Comparison of ENCODE assay signal across 19 cellular contexts in genomic region chr16:56369202-56369601, GRCh38.
"Had no signal": no experiment of that assay in that cellular context is flagged by ENCODE, and none has a peak within 500 bp of the region (broad histone marks: within the 10 kb centered on the region; RNA-seq: fewer than 3 reads in every experiment).

No MANE protein-coding gene starts in this region.

- H2AFZ ChIP-seq: hepatocyte had no signal

- H3K9me3 Mint-ChIP-seq: activated CD4-positive, alpha-beta T cell treated with anti-CD3 and anti-CD28 coated beads, Interleukin-2, amount 10 ng/mL, durations not matched to agents 24 days and 14 days; activated naive CD4-positive, alpha-beta T cell treated with anti-CD3 and anti-CD28 coated beads, Interleukin-2, amount 50 U/mL, for 24 hours; effector memory CD8-positive, alpha-beta T cell; stimulated activated naive CD8-positive, alpha-beta T cell treated with anti-CD3 and anti-CD28 coated beads, Interleukin-15, Interleukin-2, amounts not matched to agents 100 ng/mL and 50 ng/mL, for 24 hours had no signal

- H3K4me2 ChIP-seq: hepatocyte had no signal

- H3K9me3 ChIP-seq: right atrium auricular region, suprapubic skin, transverse colon, uterus had no signal

- H3K4me3 ChIP-seq: cardiac muscle cell, hepatocyte, right atrium auricular region, suprapubic skin, transverse colon, uterus had no signal

- H3K27me3 Mint-ChIP-seq: activated CD4-positive, alpha-beta T cell treated with anti-CD3 and anti-CD28 coated beads, Interleukin-2, amount 10 ng/mL, durations not matched to agents 24 days and 14 days; activated naive CD4-positive, alpha-beta T cell treated with anti-CD3 and anti-CD28 coated beads, Interleukin-2, amount 50 U/mL, for 24 hours; effector memory CD8-positive, alpha-beta T cell; progenitor cell of endocrine pancreas; stimulated activated naive CD8-positive, alpha-beta T cell treated with anti-CD3 and anti-CD28 coated beads, Interleukin-15, Interleukin-2, amounts not matched to agents 100 ng/mL and 50 ng/mL, for 24 hours had no signal

- H3K27ac Mint-ChIP-seq: activated CD4-positive, alpha-beta T cell treated with anti-CD3 and anti-CD28 coated beads, Interleukin-2, amount 10 ng/mL, durations not matched to agents 24 days and 14 days; activated naive CD4-positive, alpha-beta T cell treated with anti-CD3 and anti-CD28 coated beads, Interleukin-2, amount 50 U/mL, for 24 hours; effector memory CD8-positive, alpha-beta T cell; progenitor cell of endocrine pancreas; stimulated activated naive CD8-positive, alpha-beta T cell treated with anti-CD3 and anti-CD28 coated beads, Interleukin-15, Interleukin-2, amounts not matched to agents 100 ng/mL and 50 ng/mL, for 24 hours had no signal

- H3K27ac ChIP-seq: cardiac muscle cell, right atrium auricular region, suprapubic skin, transverse colon, uterus had no signal

- DNase-seq: activated CD4-positive, alpha-beta T cell treated with anti-CD3 and anti-CD28 coated beads, Interleukin-2, amount 10 ng/mL, durations not matched to agents 24 days and 14 days; activated CD8-positive, alpha-beta memory T cell treated with anti-CD3 and anti-CD28 coated beads, Interleukin-2, amount 50 U/mL, for 48 hours; activated effector memory CD4-positive, alpha-beta T cell treated with anti-CD3 and anti-CD28 coated beads, Interleukin-2, amount 50 U/mL, for 16 hours; activated T-cell treated with anti-CD3 and anti-CD28 coated beads, Interleukin-2, amount 50 U/mL, for 48 hours; effector memory CD8-positive, alpha-beta T cell; islet precursor cell; midbrain; occipital lobe; stimulated activated CD4-positive, alpha-beta T cell treated with anti-CD3 and anti-CD28 coated beads, Interleukin-2, amount 100 ng/mL, for 24 hours; T1000; transverse colon; uterus had no signal

- H3K27me3 ChIP-seq: cardiac muscle cell, hepatocyte, right atrium auricular region, suprapubic skin, transverse colon, uterus had no signal

- H3K36me3 ChIP-seq: uterus had no signal

- ATAC-seq: effector memory CD8-positive, alpha-beta T cell had no signal

- H3K4me3 Mint-ChIP-seq: activated CD4-positive, alpha-beta T cell treated with anti-CD3 and anti-CD28 coated beads, Interleukin-2, amount 10 ng/mL, durations not matched to agents 24 days and 14 days; activated naive CD4-positive, alpha-beta T cell treated with anti-CD3 and anti-CD28 coated beads, Interleukin-2, amount 50 U/mL, for 24 hours; effector memory CD8-positive, alpha-beta T cell; stimulated activated naive CD8-positive, alpha-beta T cell treated with anti-CD3 and anti-CD28 coated beads, Interleukin-15, Interleukin-2, amounts not matched to agents 100 ng/mL and 50 ng/mL, for 24 hours had no signal
